ENCODE assay signal across 10 cellular contexts in genomic region chr7:34889951-34890350, GRCh38.
"Had no signal": no experiment of that assay in that cellular context is flagged by ENCODE, and none has a peak within 500 bp of the region (broad histone marks: within the 10 kb centered on the region; RNA-seq: fewer than 3 reads in every experiment).

No MANE protein-coding gene starts in this region.

- H3K9ac ChIP-seq: KMS-11 had no signal

- H3K4me2 ChIP-seq: GM23338, KMS-11 had no signal

- FAIRE-seq: H1, H54 had no signal

- H2AFZ ChIP-seq: GM23338 had no signal

- H3K4me3 ChIP-seq: GM23338 had no signal

- ATAC-seq: GM23338 had no signal

- H3K27ac ChIP-seq: HL-60, KMS-11 had no signal

- DNase-seq: H9, HCEC 1CT, HFFc6, IMR-90, KBM-7 had no signal
